Comparison of ENCODE assay signal across 1 cellular context in genomic region chr21:40847956-40848355, GRCh38.
TF ChIP-seq lines count a peak whose summit lies in the region.

No MANE protein-coding gene starts in this region.

TF ChIP-seq in neural cell, 6 proteins besides CTCF, POLR2A, EP300 and RAD21 (continued from another document):
- TF ChIP-seq REST (IDR thresholded peaks at IDR 0.05; ENCODE audit: borderline replicate concordance) (no peak), EZH2 (IDR thresholded peaks at IDR 0.05; ENCODE audit: borderline replicate concordance, insufficient read depth, low read length, poor library complexity, severe bottlenecking) (no peak), POLR2AphosphoS5 (IDR thresholded peaks at IDR 0.05) (no peak), MXI1 (conservative IDR thresholded peaks at IDR 0.05; ENCODE audit: poor library complexity, severe bottlenecking) (no peak)
